Comparison of ENCODE assay signal across 1 cellular context in the genomic region with DNA sequence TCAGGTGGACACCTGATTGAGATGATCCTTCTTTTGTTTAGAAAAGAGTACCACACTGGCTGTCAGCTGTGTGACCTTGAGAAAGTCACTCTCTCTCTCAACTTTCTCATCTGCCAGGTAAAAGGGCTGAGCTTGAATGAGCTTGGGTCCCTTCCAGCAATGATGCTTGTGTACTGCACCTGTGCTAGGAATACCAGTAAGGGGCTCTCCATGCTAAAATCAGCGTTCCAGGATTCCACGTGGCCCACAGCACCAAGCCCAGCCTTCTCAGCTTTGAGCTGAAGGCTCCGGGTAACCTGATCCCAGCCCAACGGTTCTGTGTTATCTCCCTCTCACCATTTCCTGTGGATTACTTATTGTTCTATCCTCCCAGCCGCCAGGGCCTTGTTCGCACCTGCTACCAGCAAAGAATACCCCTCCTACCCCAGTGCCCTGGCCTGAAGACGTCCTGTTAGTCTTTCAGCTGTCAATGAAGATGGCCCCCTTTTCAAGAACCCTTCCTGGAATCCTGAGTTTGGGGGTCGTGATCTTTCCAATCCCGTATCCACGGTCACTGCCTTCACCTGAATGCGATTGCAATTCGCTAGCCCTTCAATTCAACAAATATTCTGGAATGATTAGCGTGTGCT.
TF ChIP-seq lines count a peak whose summit lies in the region.

No MANE protein-coding gene starts in this region.

TF ChIP-seq in K562, 482 proteins besides CTCF, POLR2A, EP300 and RAD21 (continued from another document and continues in another):
- TF ChIP-seq ZNF76 (CRISPR knock-in tag; IDR thresholded peaks at IDR 0.05; ENCODE audit: borderline replicate concordance) = peak; percentile 30; the same call in 1 of the 2 replicates
- TF ChIP-seq, protein P1, sequence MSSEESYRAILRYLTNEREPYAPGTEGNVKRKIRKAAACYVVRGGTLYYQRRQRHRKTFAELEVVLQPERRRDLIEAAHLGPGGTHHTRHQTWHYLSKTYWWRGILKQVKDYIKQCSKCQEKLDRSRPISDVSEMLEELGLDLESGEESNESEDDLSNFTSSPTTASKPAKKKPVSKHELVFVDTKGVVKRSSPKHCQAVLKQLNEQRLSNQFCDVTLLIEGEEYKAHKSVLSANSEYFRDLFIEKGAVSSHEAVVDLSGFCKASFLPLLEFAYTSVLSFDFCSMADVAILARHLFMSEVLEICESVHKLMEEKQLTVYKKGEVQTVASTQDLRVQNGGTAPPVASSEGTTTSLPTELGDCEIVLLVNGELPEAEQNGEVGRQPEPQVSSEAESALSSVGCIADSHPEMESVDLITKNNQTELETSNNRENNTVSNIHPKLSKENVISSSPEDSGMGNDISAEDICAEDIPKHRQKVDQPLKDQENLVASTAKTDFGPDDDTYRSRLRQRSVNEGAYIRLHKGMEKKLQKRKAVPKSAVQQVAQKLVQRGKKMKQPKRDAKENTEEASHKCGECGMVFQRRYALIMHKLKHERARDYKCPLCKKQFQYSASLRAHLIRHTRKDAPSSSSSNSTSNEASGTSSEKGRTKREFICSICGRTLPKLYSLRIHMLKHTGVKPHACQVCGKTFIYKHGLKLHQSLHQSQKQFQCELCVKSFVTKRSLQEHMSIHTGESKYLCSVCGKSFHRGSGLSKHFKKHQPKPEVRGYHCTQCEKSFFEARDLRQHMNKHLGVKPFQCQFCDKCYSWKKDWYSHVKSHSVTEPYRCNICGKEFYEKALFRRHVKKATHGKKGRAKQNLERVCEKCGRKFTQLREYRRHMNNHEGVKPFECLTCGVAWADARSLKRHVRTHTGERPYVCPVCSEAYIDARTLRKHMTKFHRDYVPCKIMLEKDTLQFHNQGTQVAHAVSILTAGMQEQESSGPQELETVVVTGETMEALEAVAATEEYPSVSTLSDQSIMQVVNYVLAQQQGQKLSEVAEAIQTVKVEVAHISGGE (CRISPR knock-in tag; IDR thresholded peaks at IDR 0.05) = peak in 1 of 3 experiments; percentile 79; a peak in 2 of 6 replicates
- peak; percentile 37; the same call in 1 of the 2 replicates for TF ChIP-seq USF1 (CRISPR knock-in tag; IDR thresholded peaks at IDR 0.05)
- no peak for TF ChIP-seq OTX1 (CRISPR knock-in tag; IDR thresholded peaks at IDR 0.05)
- TF ChIP-seq, protein P2, sequence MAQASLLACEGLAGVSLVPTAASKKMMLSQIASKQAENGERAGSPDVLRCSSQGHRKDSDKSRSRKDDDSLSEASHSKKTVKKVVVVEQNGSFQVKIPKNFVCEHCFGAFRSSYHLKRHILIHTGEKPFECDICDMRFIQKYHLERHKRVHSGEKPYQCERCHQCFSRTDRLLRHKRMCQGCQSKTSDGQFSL (CRISPR knock-in tag; IDR thresholded peaks at IDR 0.05) = no peak
- TF ChIP-seq, protein P2 (tag; IDR thresholded peaks at IDR 0.05) = no peak
- TF ChIP-seq ZNF121 (CRISPR knock-in tag; conservative IDR thresholded peaks at IDR 0.05) = no peak
- TF ChIP-seq ZNF24 (IDR thresholded peaks at IDR 0.05) = no peak
- TF ChIP-seq, protein P3, sequence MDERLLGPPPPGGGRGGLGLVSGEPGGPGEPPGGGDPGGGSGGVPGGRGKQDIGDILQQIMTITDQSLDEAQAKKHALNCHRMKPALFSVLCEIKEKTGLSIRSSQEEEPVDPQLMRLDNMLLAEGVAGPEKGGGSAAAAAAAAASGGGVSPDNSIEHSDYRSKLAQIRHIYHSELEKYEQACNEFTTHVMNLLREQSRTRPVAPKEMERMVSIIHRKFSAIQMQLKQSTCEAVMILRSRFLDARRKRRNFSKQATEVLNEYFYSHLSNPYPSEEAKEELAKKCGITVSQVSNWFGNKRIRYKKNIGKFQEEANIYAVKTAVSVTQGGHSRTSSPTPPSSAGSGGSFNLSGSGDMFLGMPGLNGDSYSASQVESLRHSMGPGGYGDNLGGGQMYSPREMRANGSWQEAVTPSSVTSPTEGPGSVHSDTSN (CRISPR knock-in tag; IDR thresholded peaks at IDR 0.05; ENCODE audit: low read depth) = no peak
- TF ChIP-seq, protein P3 (tag; conservative IDR thresholded peaks at IDR 0.05; ENCODE audit: low read depth) = 0 out of 2 replicates have a peak, but pooled peaks have one; percentile 14
- no peak for TF ChIP-seq ZNF184 (CRISPR knock-in tag; IDR thresholded peaks at IDR 0.05)
- no peak for TF ChIP-seq CBX1 (IDR thresholded peaks at IDR 0.05; ENCODE audit: low read depth)
- TF ChIP-seq MTA2 (IDR thresholded peaks at IDR 0.05; ENCODE audit: low read depth) = peak; percentile 65
- no peak for TF ChIP-seq NR2F6 (CRISPR knock-in tag; IDR thresholded peaks at IDR 0.05)
- peak; percentile 62; the same call in 1 of the 2 replicates for TF ChIP-seq MYNN (IDR thresholded peaks at IDR 0.05)
- TF ChIP-seq MYNN (CRISPR knock-in tag; IDR thresholded peaks at IDR 0.05) = no peak
- TF ChIP-seq, protein P4, sequence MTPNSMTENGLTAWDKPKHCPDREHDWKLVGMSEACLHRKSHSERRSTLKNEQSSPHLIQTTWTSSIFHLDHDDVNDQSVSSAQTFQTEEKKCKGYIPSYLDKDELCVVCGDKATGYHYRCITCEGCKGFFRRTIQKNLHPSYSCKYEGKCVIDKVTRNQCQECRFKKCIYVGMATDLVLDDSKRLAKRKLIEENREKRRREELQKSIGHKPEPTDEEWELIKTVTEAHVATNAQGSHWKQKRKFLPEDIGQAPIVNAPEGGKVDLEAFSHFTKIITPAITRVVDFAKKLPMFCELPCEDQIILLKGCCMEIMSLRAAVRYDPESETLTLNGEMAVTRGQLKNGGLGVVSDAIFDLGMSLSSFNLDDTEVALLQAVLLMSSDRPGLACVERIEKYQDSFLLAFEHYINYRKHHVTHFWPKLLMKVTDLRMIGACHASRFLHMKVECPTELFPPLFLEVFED (CRISPR knock-in tag; conservative IDR thresholded peaks at IDR 0.05) = no peak
- TF ChIP-seq PYGO2 (tag; IDR thresholded peaks at IDR 0.05) = peak; percentile 56; the same call in 1 of the 2 replicates
- TF ChIP-seq DPF2 (IDR thresholded peaks at IDR 0.05) = peak; percentile 84
- peak; percentile 68 for TF ChIP-seq GABPA (tag; conservative IDR thresholded peaks at IDR 0.05; ENCODE audit: low read depth)
- peak; percentile 55 to 65 for TF ChIP-seq KDM1A (IDR thresholded peaks at IDR 0.05)
- TF ChIP-seq ILK (tag; IDR thresholded peaks at IDR 0.05; ENCODE audit: borderline replicate concordance, low read depth) = no peak
- TF ChIP-seq ZBTB8A (IDR thresholded peaks at IDR 0.05; ENCODE audit: partially characterized antibody) = no peak
- TF ChIP-seq ZNF212 (CRISPR knock-in tag; IDR thresholded peaks at IDR 0.05) = no peak
- no peak for TF ChIP-seq SREBF1 (IDR thresholded peaks at IDR 0.05; ENCODE audit: borderline replicate concordance, low read depth, low read length)
- 0 out of 2 replicates have a peak, but pooled peaks have one; percentile 44 for TF ChIP-seq SMARCC2 (IDR thresholded peaks at IDR 0.05; ENCODE audit: low read depth)
- no peak for TF ChIP-seq NCOA4 (IDR thresholded peaks at IDR 0.05; ENCODE audit: partially characterized antibody)
- TF ChIP-seq ZNF785 (CRISPR knock-in tag; IDR thresholded peaks at IDR 0.05) = no peak
- TF ChIP-seq BHLHE40 (IDR thresholded peaks at IDR 0.05; ENCODE audit: low read length) = peak; percentile 31; the same call in 1 of the 2 replicates
- no peak for TF ChIP-seq IRF2 (CRISPR knock-in tag; IDR thresholded peaks at IDR 0.05)
- TF ChIP-seq RUNX1 (IDR thresholded peaks at IDR 0.05; ENCODE audit: low read depth) = no peak
- TF ChIP-seq ZBTB7A (IDR thresholded peaks at IDR 0.05; ENCODE audit: borderline replicate concordance, control insufficient read depth, low read depth, low read length) = no peak; the same call in 1 of the 2 replicates
- no peak for TF ChIP-seq SNRNP70 (optimal IDR thresholded peaks at IDR 0.05; ENCODE audit: low read depth, low read length)
- TF ChIP-seq NEUROD1 (IDR thresholded peaks at IDR 0.05; ENCODE audit: borderline replicate concordance, low read depth, low read length, partially characterized antibody) = peak; percentile 77
- no peak for TF ChIP-seq SAFB (IDR thresholded peaks at IDR 0.05; ENCODE audit: borderline replicate concordance, low read depth, low read length)
- no peak; the same call in 1 of the 2 replicates for TF ChIP-seq KLF13 (tag; IDR thresholded peaks at IDR 0.05; ENCODE audit: borderline replicate concordance, low read depth)
- no peak for TF ChIP-seq CBX2 (IDR thresholded peaks at IDR 0.05; ENCODE audit: insufficient read depth, low read length, poor library complexity, severe bottlenecking)
- TF ChIP-seq TEAD1 (CRISPR knock-in tag; IDR thresholded peaks at IDR 0.05) = peak in 1 of 2 experiments; percentile 88; a peak in 2 of 4 replicates
- TF ChIP-seq POLR2B (IDR thresholded peaks at IDR 0.05; ENCODE audit: low read depth, partially characterized antibody) = no peak
- TF ChIP-seq MTF1 (CRISPR knock-in tag; IDR thresholded peaks at IDR 0.05; ENCODE audit: borderline replicate concordance) = no peak
- TF ChIP-seq CXXC5 (CRISPR knock-in tag; IDR thresholded peaks at IDR 0.05) = peak; percentile 84
- TF ChIP-seq ZNF232 (CRISPR knock-in tag; IDR thresholded peaks at IDR 0.05) = no peak
- TF ChIP-seq MCM2 (IDR thresholded peaks at IDR 0.05; ENCODE audit: low read depth) = no peak
- no peak for TF ChIP-seq ZNF253 (CRISPR knock-in tag; conservative IDR thresholded peaks at IDR 0.05)
- peak; percentile 96 for TF ChIP-seq DMBX1 (CRISPR knock-in tag; IDR thresholded peaks at IDR 0.05; ENCODE audit: borderline replicate concordance)
- TF ChIP-seq ZNF57 (CRISPR knock-in tag; IDR thresholded peaks at IDR 0.05) = no peak
- no peak for TF ChIP-seq ZKSCAN1 (IDR thresholded peaks at IDR 0.05; ENCODE audit: low read depth, low read length)
- peak; percentile 59 for TF ChIP-seq TAF9B (IDR thresholded peaks at IDR 0.05; ENCODE audit: partially characterized antibody)
- peak; percentile 83 for TF ChIP-seq POLR2H (tag; IDR thresholded peaks at IDR 0.05; ENCODE audit: low read depth)
- 0 out of 2 replicates have a peak, but pooled peaks have one; percentile 12 for TF ChIP-seq LCOR (CRISPR knock-in tag; IDR thresholded peaks at IDR 0.05)
- no peak for TF ChIP-seq SLC30A9 (CRISPR knock-in tag; IDR thresholded peaks at IDR 0.05)
- TF ChIP-seq MXD1 (CRISPR knock-in tag; IDR thresholded peaks at IDR 0.05; ENCODE audit: borderline replicate concordance, poor library complexity, severe bottlenecking) = no peak
- TF ChIP-seq NFIX (CRISPR knock-in tag; IDR thresholded peaks at IDR 0.05; ENCODE audit: low read depth) = no peak
- peak in 1 of 2 experiments; percentile 69; a peak in 2 of 4 replicates for TF ChIP-seq HDAC1 (IDR thresholded peaks at IDR 0.05)
- peak; percentile 80 for TF ChIP-seq NFIC (IDR thresholded peaks at IDR 0.05)
- no peak for TF ChIP-seq KAT2B (IDR thresholded peaks at IDR 0.05; ENCODE audit: low read depth, low read length)
- no peak for TF ChIP-seq NELFE (IDR thresholded peaks at IDR 0.05; ENCODE audit: insufficient read depth, insufficient read length)
- TF ChIP-seq SNIP1 (IDR thresholded peaks at IDR 0.05; ENCODE audit: low read depth) = no peak
- TF ChIP-seq TCF7 (IDR thresholded peaks at IDR 0.05; ENCODE audit: borderline replicate concordance) = no peak
- peak; percentile 97 for TF ChIP-seq MYC (IDR thresholded peaks at IDR 0.05; ENCODE audit: low read depth, low read length)
- no peak for TF ChIP-seq MYC (CRISPR knock-in tag; IDR thresholded peaks at IDR 0.05; ENCODE audit: borderline replicate concordance, low read depth)
- TF ChIP-seq ZNF134 (CRISPR knock-in tag; conservative IDR thresholded peaks at IDR 0.05) = 0 out of 2 replicates have a peak, but pooled peaks have one; percentile 23
- TF ChIP-seq MAFK (IDR thresholded peaks at IDR 0.05; ENCODE audit: low read length) = no peak
- peak; percentile 83 for TF ChIP-seq NCOR1 (IDR thresholded peaks at IDR 0.05)
- no peak for TF ChIP-seq NR2C1 (IDR thresholded peaks at IDR 0.05)
- peak; percentile 57 for TF ChIP-seq NR2C1 (tag; IDR thresholded peaks at IDR 0.05)
- no peak for TF ChIP-seq ZNF507 (tag; conservative IDR thresholded peaks at IDR 0.05)
- peak; percentile 90 for TF ChIP-seq CBFA2T2 (conservative IDR thresholded peaks at IDR 0.05)
- TF ChIP-seq, protein P5, sequence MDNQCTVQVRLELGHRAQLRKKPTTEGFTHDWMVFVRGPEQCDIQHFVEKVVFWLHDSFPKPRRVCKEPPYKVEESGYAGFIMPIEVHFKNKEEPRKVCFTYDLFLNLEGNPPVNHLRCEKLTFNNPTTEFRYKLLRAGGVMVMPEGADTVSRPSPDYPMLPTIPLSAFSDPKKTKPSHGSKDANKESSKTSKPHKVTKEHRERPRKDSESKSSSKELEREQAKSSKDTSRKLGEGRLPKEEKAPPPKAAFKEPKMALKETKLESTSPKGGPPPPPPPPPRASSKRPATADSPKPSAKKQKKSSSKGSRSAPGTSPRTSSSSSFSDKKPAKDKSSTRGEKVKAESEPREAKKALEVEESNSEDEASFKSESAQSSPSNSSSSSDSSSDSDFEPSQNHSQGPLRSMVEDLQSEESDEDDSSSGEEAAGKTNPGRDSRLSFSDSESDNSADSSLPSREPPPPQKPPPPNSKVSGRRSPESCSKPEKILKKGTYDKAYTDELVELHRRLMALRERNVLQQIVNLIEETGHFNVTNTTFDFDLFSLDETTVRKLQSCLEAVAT (IDR thresholded peaks at IDR 0.05) = no peak; a peak in 1 of 4 replicates
- TF ChIP-seq ZNF263 (CRISPR knock-in tag; IDR thresholded peaks at IDR 0.05; ENCODE audit: borderline replicate concordance) = peak; percentile 69; the same call in 1 of the 2 replicates
- peak; percentile 44; the same call in 1 of the 2 replicates for TF ChIP-seq ZNF239 (CRISPR knock-in tag; IDR thresholded peaks at IDR 0.05)
- TF ChIP-seq SMAD3 (CRISPR knock-in tag; conservative IDR thresholded peaks at IDR 0.05) = 0 out of 2 replicates have a peak, but pooled peaks have one; percentile 73
- TF ChIP-seq TRIM28 (IDR thresholded peaks at IDR 0.05) = no peak
